11 cellular contexts compared by ENCODE assay signal in genomic region chr3:133773732-133774131, GRCh38. TPM values are rescaled to one million over a fixed set of nuclear protein-coding genes. Genes with fewer than 3 reads are reported as not detected.
"Had no signal": no experiment of that assay in that cellular context is flagged by ENCODE, and none has a peak within 500 bp of the region (broad histone marks: within the 10 kb centered on the region; RNA-seq: fewer than 3 reads in every experiment).

No MANE protein-coding gene starts in this region.

- H3K27ac ChIP-seq: GM23248 had no signal

- H3K36me3 ChIP-seq: HAP-1 had no signal

- H3K4me1 ChIP-seq: HAP-1 had no signal

- FAIRE-seq: H1, H54 had no signal

- H3K9me3 ChIP-seq: HAP-1 had no signal

- H2AFZ ChIP-seq: GM23248 had no signal

- H3K4me3 Mint-ChIP-seq: H9, HFFc6 had no signal

- H3K27ac Mint-ChIP-seq: H9, HFFc6 had no signal

- ATAC-seq: HCT116 had no signal

- DNase-seq: GM23248, GOT3, H7, H9, HCEC 1CT, HFFc6 had no signal

- H3K9me3 Mint-ChIP-seq: H9, HFFc6 had no signal

- H3K9ac ChIP-seq: GM23248 had no signal

- H3K4me3 ChIP-seq: GM23248, HAP-1 had no signal

RNA-seq across cellular contexts. Expression of gene TF, which starts 27.5 kb away (rescaled TPM):
- total RNA-seq: GM23248, H4, H7 had no signal
